Comparison of ENCODE assay signal across 19 cellular contexts in genomic region chr11:101478587-101479375, GRCh38.
DNase-seq lines count a peak whose midpoint lies in the region; ATAC-seq and TF ChIP-seq lines count a peak whose summit lies in the region.
"Had no signal": no experiment of that assay in that cellular context is flagged by ENCODE, and none has a peak within 500 bp of the region (broad histone marks: within the 10 kb centered on the region; RNA-seq: fewer than 3 reads in every experiment).

No MANE protein-coding gene starts in this region.

- peak overlapping the region; percentile 41; the same call in 1 of the 2 replicates for H4K5ac ChIP-seq in IMR-90 (ENCODE audit: low read depth, low read length)

- intact Hi-C loops in IMR-90 (cut with micrococcal nuclease) (no loop called here), mammary epithelial cell (cut with micrococcal nuclease) (no loop called here)

- no peak for TF ChIP-seq RAD21 in IMR-90 (IDR thresholded peaks at IDR 0.05; ENCODE audit: low read length)

- H4K8ac ChIP-seq in IMR-90 (ENCODE audit: low read depth in 2 of 2, low read length in 2 of 2): peak overlapping the region in 1 of 2 experiments; percentile 24; a peak in 2 of 4 replicates

- peak overlapping the region; percentile 57 for H2AK5ac ChIP-seq in IMR-90 (ENCODE audit: low read depth, low read length)

- no peak for TF ChIP-seq POLR2A in IMR-90 (IDR thresholded peaks at IDR 0.05; ENCODE audit: low read depth, low read length)

- no peaks in the 10 kb centered on the region for H3K9me3 ChIP-seq in IMR-90 (ENCODE audit: control insufficient read depth, insufficient read depth, low read length)
- H3K9me3 ChIP-seq in mammary epithelial cell (replicated peaks; ENCODE audit: insufficient read depth, low read length): no peaks in the 10 kb centered on the region
- H3K9me3 ChIP-seq in thymus (ENCODE audit: control insufficient read depth): no peaks in the 10 kb centered on the region
- H3K9me3 ChIP-seq: body of pancreas, esophagus squamous epithelium, heart right ventricle, sigmoid colon had no signal

- POLR2A ChIA-PET in IMR-90 (lab: Charles Lee; ENCODE audit: unreplicated experiment): no interaction called here

- H4K91ac ChIP-seq in IMR-90 (ENCODE audit: insufficient read depth, low read depth, low read length): peak overlapping the region; percentile 55; the same call in 1 of the 2 replicates

- 86% methylated on average over 10 of the region's 13 CpGs; no CpG with 5 or more reads in 1 of the 2 experiments for WGBS in IMR-90 (ENCODE audit: extremely low coverage in 2 of 2, insufficient read length in 1 of 2), 2 experiments
- 20% methylated on average over 13 of the region's 13 CpGs for whole genome bisulfite sequencing in mammary epithelial cell (ENCODE audit: low coverage, missing lambda C conversion rate)
- WGBS in thymus: 83% methylated on average over 13 of the region's 13 CpGs

- H3K27me3 ChIP-seq in IMR-90 (ENCODE audit: control insufficient read depth, insufficient read depth, low read length) (no peaks in the 10 kb centered on the region), mammary epithelial cell (ENCODE audit: insufficient read depth, low read length) (no peaks in the 10 kb centered on the region), thymus (ENCODE audit: control insufficient read depth, insufficient read depth) (no peaks in the 10 kb centered on the region)
- H3K27me3 ChIP-seq: body of pancreas, esophagus squamous epithelium, heart right ventricle, sigmoid colon had no signal

- H3K4me2 ChIP-seq in IMR-90 (ENCODE audit: low read depth, low read length) (no peak overlapping the region), mammary epithelial cell (ENCODE audit: insufficient read depth, low read depth, low read length) (peak overlapping the region; percentile 64)

- H3K79me2 ChIP-seq in mammary epithelial cell (ENCODE audit: insufficient read depth, low read length): no peaks in the 10 kb centered on the region

- peak overlapping the region; percentile 59; the same call in 1 of the 3 replicates for H2BK15ac ChIP-seq in IMR-90 (ENCODE audit: low read depth, low read length)

- H3K56ac ChIP-seq in IMR-90 (ENCODE audit: extremely low read depth, insufficient read depth, low read length): no peak overlapping the region

- peaks cover 4% of the 10 kb centered on the region for H3K9me1 ChIP-seq in IMR-90 (ENCODE audit: insufficient read depth, low read length)

- peak overlapping the region; percentile 69; the same call in 1 of the 2 replicates for H3K4ac ChIP-seq in IMR-90 (ENCODE audit: low read depth, low read length)

- no TSS peak for BruUV-seq in IMR-90 (replicated peaks; lab: Mats Ljungman, UMichigan)
- no TSS peak for BruUV-seq in mammary epithelial cell (replicated peaks; lab: Mats Ljungman, UMichigan)

- H3K4me1 ChIP-seq in IMR-90 (ENCODE audit: control insufficient read depth, insufficient read depth, low read length) (peaks cover 3% of the 10 kb centered on the region), mammary epithelial cell (ENCODE audit: insufficient read depth, low read length) (peaks cover 10% of the 10 kb centered on the region), thymus (ENCODE audit: control insufficient read depth, insufficient read depth, low read length) (no peaks in the 10 kb centered on the region)
- H3K4me1 ChIP-seq: body of pancreas, heart right ventricle, sigmoid colon had no signal

- H2AFZ ChIP-seq in IMR-90 (replicated peaks; ENCODE audit: low read length, poor library complexity): peak overlapping the region; percentile 57
- H2AFZ ChIP-seq in mammary epithelial cell (ENCODE audit: low read depth, low read length): peak overlapping the region; percentile 72

- H3K4me3 ChIP-seq in IMR-90 (ENCODE audit: insufficient read depth, low read depth, low read length) (no peak overlapping the region), mammary epithelial cell (replicated peaks in 1 of 3; ENCODE audit: insufficient read depth in 1 of 3, low read depth in 2 of 3, low read length in 3 of 3) (no peak overlapping the region), thymus (ENCODE audit: low read length) (no peak overlapping the region)
- H3K4me3 ChIP-seq: body of pancreas, esophagus squamous epithelium, heart right ventricle, sigmoid colon had no signal

- peak overlapping the region; percentile 85; the same call in 1 of the 2 replicates for H3K14ac ChIP-seq in IMR-90 (replicated peaks; ENCODE audit: low read depth, low read length)

- in situ Hi-C loops in IMR-90 (cut with MboI; ENCODE audit: low sequenced_read_pairs): no loop called here
- in situ Hi-C loops in mammary epithelial cell (cut with MboI; ENCODE audit: low sequenced_read_pairs in 2 of 2): no loop called here

- peak overlapping the region; percentile 50 for H3K18ac ChIP-seq in IMR-90 (ENCODE audit: low read depth, low read length)

- no peak overlapping the region; the same call in 1 of the 2 replicates for H2BK20ac ChIP-seq in IMR-90 (ENCODE audit: low read depth, low read length)

- H3K36me3 ChIP-seq in IMR-90 (ENCODE audit: control insufficient read depth, insufficient read depth, low read length) (peaks cover 5% of the 10 kb centered on the region; the same call in 1 of the 2 replicates), mammary epithelial cell (ENCODE audit: insufficient read depth, low read length) (no peaks in the 10 kb centered on the region), thymus (ENCODE audit: control insufficient read depth, insufficient read depth) (no peaks in the 10 kb centered on the region)
- H3K36me3 ChIP-seq: esophagus squamous epithelium, heart right ventricle, sigmoid colon had no signal

- H2BK120ac ChIP-seq in IMR-90 (ENCODE audit: low read depth, low read length): peak overlapping the region; percentile 16; the same call in 1 of the 2 replicates

- dilution Hi-C loops in IMR-90 (cut with HindIII; ENCODE audit: low sequenced_read_pairs, unreplicated experiment) (no loop called here), mammary epithelial cell (cut with HindIII; ENCODE audit: low sequenced_read_pairs) (no loop called here)

- H3K79me1 ChIP-seq in IMR-90 (ENCODE audit: low read depth in 1 of 2, low read length in 2 of 2): no peaks in the 10 kb centered on the region

- no peak overlapping the region for H2AK9ac ChIP-seq in IMR-90 (replicated peaks; ENCODE audit: low read depth, low read length, poor library complexity)

- no peak overlapping the region for H3K23ac ChIP-seq in IMR-90 (ENCODE audit: low read depth, low read length)

- peak overlapping the region; percentile 15 for H2BK5ac ChIP-seq in IMR-90 (ENCODE audit: low read depth, low read length, poor library complexity, severe bottlenecking)

- CTCF ChIA-PET in IMR-90 (lab: Yijun Ruan, JAX) (no interaction called here), mammary epithelial cell (lab: Charles Lee; ENCODE audit: low non-redundant PET) (no interaction called here)

- DNase-seq in IMR-90: no peak
- peak; percentile 73 for DNase-seq in mammary epithelial cell
- DNase-seq in left kidney (ENCODE audit: low read depth, low spot score): peak; percentile 33
- no peak for DNase-seq in NCI-H2227 treated with DMSO at 0.1 percent for 48 hours (lab: John Stamatoyannopoulos, UW)
- no peak for DNase-seq in COLO829 (ENCODE audit: low spot score)
- DNase-seq: activated CD4-positive, alpha-beta memory T cell treated with anti-CD3 and anti-CD28 coated beads, Interleukin-2, amount 10 ng/mL, durations not matched to agents 7 days and 5 days; activated T-cell treated with anti-CD3 and anti-CD28 coated beads, Interleukin-2, amount 50 U/mL, for 72 hours; body of pancreas; esophagus squamous epithelium; GF-D8; heart right ventricle; NK-92 treated with Interleukin-12 subunit alpha and Interleukin-12 subunit beta, amount 100 ng/mL, for 24 hours; sigmoid colon; T-cell had no signal

- ATAC-seq in IMR-90 (ENCODE audit: low read depth): peak; percentile 37; the same call in 1 of the 2 replicates
- ATAC-seq in HG03175 (IDR thresholded peaks at IDR 0.05; ENCODE audit: unreplicated experiment): no peak
- ATAC-seq: activated naive CD4-positive, alpha-beta T cell treated with anti-CD3 and anti-CD28 coated beads, Interleukin-2, amount 50 U/mL, for 72 hours; activated T-cell treated with anti-CD3 and anti-CD28 coated beads, Interleukin-2, amount 50 U/mL, for 72 hours; body of pancreas; heart right ventricle had no signal

- H3K27ac ChIP-seq in IMR-90 (ENCODE audit: insufficient read depth, low read length) (no peak overlapping the region), mammary epithelial cell (ENCODE audit: insufficient read depth, low read depth, low read length) (no peak overlapping the region), thymus (ENCODE audit: low read depth) (peak overlapping the region; percentile 15)
- H3K27ac ChIP-seq: body of pancreas, heart right ventricle, RWPE1, VCaP had no signal

- H4K20me1 ChIP-seq in IMR-90 (ENCODE audit: insufficient read depth, low read length): no peaks in the 10 kb centered on the region
- no peaks in the 10 kb centered on the region for H4K20me1 ChIP-seq in mammary epithelial cell (ENCODE audit: insufficient read depth, low read length)

- H3K9ac ChIP-seq in IMR-90 (ENCODE audit: low read depth, low read length) (no peak overlapping the region), mammary epithelial cell (ENCODE audit: insufficient read depth, low read length) (no peak overlapping the region)

- TF ChIP-seq CTCF in IMR-90 (conservative IDR thresholded peaks at IDR 0.05; ENCODE audit: low read depth, low read length) (no peak), mammary epithelial cell (conservative IDR thresholded peaks at IDR 0.05 in 1 of 2, IDR thresholded peaks at IDR 0.05 in 1 of 2; ENCODE audit: extremely low read depth in 1 of 2, insufficient read depth in 1 of 2, low read depth in 1 of 2, low read length in 2 of 2) (no peak)

TF ChIP-seq in IMR-90, 13 proteins besides CTCF, POLR2A, EP300 and RAD21:
- no peak for TF ChIP-seq RFX5 (IDR thresholded peaks at IDR 0.05; ENCODE audit: low read depth, low read length)
- no peak for TF ChIP-seq MXI1 (IDR thresholded peaks at IDR 0.05; ENCODE audit: borderline replicate concordance, low read depth, low read length)
- TF ChIP-seq NFE2L2 (IDR thresholded peaks at IDR 0.05; ENCODE audit: low read depth, low read length): no peak
- TF ChIP-seq RCOR1 (IDR thresholded peaks at IDR 0.05; ENCODE audit: insufficient replicate concordance, low read length): no peak
- no peak for TF ChIP-seq FOS (IDR thresholded peaks at IDR 0.05; ENCODE audit: low read depth, low read length)
- TF ChIP-seq USF2 (IDR thresholded peaks at IDR 0.05; ENCODE audit: low read depth, low read length): no peak
- no peak for TF ChIP-seq SMC3 (IDR thresholded peaks at IDR 0.05; ENCODE audit: low read depth, low read length)
- TF ChIP-seq CEBPB (IDR thresholded peaks at IDR 0.05; ENCODE audit: low read depth, low read length): no peak
- TF ChIP-seq BHLHE40 (IDR thresholded peaks at IDR 0.05; ENCODE audit: low read depth, low read length): no peak

Comparison
In these comparisons a context has a peak if more than half of its experiments do, and no peak if none do; other contexts are left out.
1. DNase-seq: peak in mammary epithelial cell (single experiment) and left kidney (single experiment); none in IMR-90 (single experiment), NCI-H2227 treated with DMSO at 0.1 percent for 48 hours (single experiment) and COLO829 (single experiment).